8 cellular contexts compared by ENCODE assay signal in the genomic region with DNA sequence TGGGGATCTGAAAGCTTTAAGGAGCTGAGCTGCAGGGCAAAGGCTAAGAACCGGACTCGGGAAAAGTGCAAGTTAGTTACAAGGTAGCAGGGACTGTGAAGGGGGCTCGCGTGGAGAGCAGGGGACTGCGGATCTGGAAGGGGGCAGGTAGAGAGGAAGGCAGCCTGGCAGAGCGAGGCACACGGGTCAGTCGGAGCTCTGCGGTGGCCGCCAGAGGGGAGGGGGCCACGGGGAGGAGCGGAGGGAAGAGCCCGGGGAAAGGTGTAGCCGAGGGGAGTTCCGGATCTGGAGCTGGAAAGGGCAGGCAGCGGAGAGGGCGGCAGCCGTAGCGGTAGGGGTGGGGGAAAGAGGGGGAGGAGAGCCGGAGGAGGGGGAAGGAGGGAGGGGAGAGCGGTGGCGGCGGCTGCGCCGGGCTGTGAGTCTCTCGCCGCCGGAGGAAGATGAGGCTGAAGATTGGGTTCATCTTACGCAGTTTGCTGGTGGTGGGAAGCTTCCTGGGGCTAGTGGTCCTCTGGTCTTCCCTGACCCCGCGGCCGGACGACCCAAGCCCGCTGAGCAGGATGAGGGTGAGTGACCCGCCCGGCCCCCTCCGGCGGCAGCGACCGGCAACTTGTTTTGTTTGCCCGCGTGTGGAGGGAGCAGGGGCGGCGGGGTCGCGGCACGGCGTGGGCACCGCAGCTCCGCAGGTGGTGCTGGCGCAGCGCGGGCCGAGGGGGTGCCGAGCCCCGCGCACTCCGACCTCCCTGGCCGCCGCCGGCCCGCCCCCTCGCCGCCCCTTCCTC. TPM values are rescaled to one million over a fixed set of nuclear protein-coding genes. Genes with fewer than 3 reads are reported as not detected.
DNase-seq lines count a peak whose midpoint lies in the region; ATAC-seq and TF ChIP-seq lines count a peak whose summit lies in the region.

GALNT7 (plus strand) TSS at position 416 of the 782 bp plus-strand sequence; CDS start at position 441, 25 bp downstream.

- ATAC-seq in GM18520 (IDR thresholded peaks at IDR 0.05; ENCODE audit: unreplicated experiment): peak; percentile 20
- ATAC-seq in HG03045 (IDR thresholded peaks at IDR 0.05; ENCODE audit: unreplicated experiment): peak; percentile 35

- no peaks in the 10 kb centered on the region for H3K36me3 ChIP-seq in breast epithelium
- peaks cover 0 to 10% (median 0%) of the 10 kb centered on the region in 6 donors for H3K36me3 ChIP-seq in spleen

- no peak for TF ChIP-seq CTCF in 22Rv1 (IDR thresholded peaks at IDR 0.05)
- no peak for TF ChIP-seq CTCF in VCaP (conservative IDR thresholded peaks at IDR 0.05)
- no peak for TF ChIP-seq CTCF in breast epithelium (IDR thresholded peaks at IDR 0.05)
- peak in 1 of 11 experiments; percentile 4 for TF ChIP-seq CTCF in spleen (IDR thresholded peaks at IDR 0.05 in 8 of 11, conservative IDR thresholded peaks at IDR 0.05 in 3 of 11)

- WGBS in spleen, 5 donors: 0 to 1% (median 1%) methylated on average over 30 to 64 of the region's 64 CpGs

- H3K9me3 ChIP-seq in breast epithelium: no peaks in the 10 kb centered on the region
- no peaks in the 10 kb centered on the region for H3K9me3 ChIP-seq in spleen

- TF ChIP-seq POLR2A in breast epithelium (IDR thresholded peaks at IDR 0.05): no peak
- TF ChIP-seq POLR2A in spleen (IDR thresholded peaks at IDR 0.05): no peak

- H3K4me1 ChIP-seq in breast epithelium: peaks cover 0 to 8% of the 10 kb centered on the region in 2 donors
- H3K4me1 ChIP-seq in spleen: peaks cover 13 to 55% (median 32%) of the 10 kb centered on the region in 6 donors

- DNase-seq in NCI-H2107 treated with DMSO at 0.1 percent for 48 hours (lab: John Stamatoyannopoulos, UW; ENCODE audit: unreplicated experiment): peak; percentile 38
- peak; percentile 44 to 80 for DNase-seq in breast epithelium (ENCODE audit: low spot score in 2 of 2)
- peak; percentile 95 for DNase-seq in iPS-NIHi7 (ENCODE audit: extremely low spot score)
- peak; percentile 94 for DNase-seq in spleen

- intact Hi-C loops in breast epithelium (cut with DNase I; ENCODE audit: low total_unique reads): no loop called here
- intact Hi-C loops in spleen (cut with DNase I; ENCODE audit: low total_unique reads): no loop called here

- H3K4me3 ChIP-seq in breast epithelium (peak within 1 kb of the TSS; percentile 86 to 96 (median 88)), spleen (peak within 1 kb of the TSS; percentile 55 to 95 (median 87))

- H3K27ac ChIP-seq in 22Rv1 (peak within 1 kb of the TSS; percentile 97), VCaP (peak within 1 kb of the TSS; percentile 97), breast epithelium (peak within 1 kb of the TSS; percentile 92 to 97), spleen (peak within 1 kb of the TSS; percentile 91 to 98 (median 96))

- no peaks in the 10 kb centered on the region for H3K27me3 ChIP-seq in breast epithelium
- H3K27me3 ChIP-seq in spleen (replicated peaks in 1 of 7): no peaks in the 10 kb centered on the region

RNA-seq across cellular contexts. Expression of gene GALNT7, which starts in this region (rescaled TPM):
- total RNA-seq in breast epithelium (10 to 100 TPM; 10.7 to 67.2 (median 52.2) TPM), spleen (10 to 100 TPM; 20.3 to 28.5 (median 21.7) TPM)
- 1 to 10 TPM; 7.6 to 8.7 (median 8.0) TPM for polyA plus RNA-seq in spleen

Comparison
In these comparisons a context has a peak if more than half of its experiments do, and no peak if none do; other contexts are left out.
1. Peak in every context shown above with its lines: DNase-seq, ATAC-seq, H3K4me3 ChIP-seq and H3K27ac ChIP-seq.
2. DNase-seq: peak in every context shown above with its lines; median percentile 95 in iPS-NIHi7; 94 in spleen; 62 in breast epithelium; 38 in NCI-H2107 treated with DMSO at 0.1 percent for 48 hours.